ENCODE assay signal across 1 cellular context in genomic region chr19:44807652-44808462, GRCh38.
TF ChIP-seq lines count a peak whose summit lies in the region.

No MANE protein-coding gene starts in this region.

TF ChIP-seq in HepG2, 621 proteins besides CTCF, POLR2A, EP300 and RAD21 (continued from another document and continues in another):
- TF ChIP-seq, protein P1, sequence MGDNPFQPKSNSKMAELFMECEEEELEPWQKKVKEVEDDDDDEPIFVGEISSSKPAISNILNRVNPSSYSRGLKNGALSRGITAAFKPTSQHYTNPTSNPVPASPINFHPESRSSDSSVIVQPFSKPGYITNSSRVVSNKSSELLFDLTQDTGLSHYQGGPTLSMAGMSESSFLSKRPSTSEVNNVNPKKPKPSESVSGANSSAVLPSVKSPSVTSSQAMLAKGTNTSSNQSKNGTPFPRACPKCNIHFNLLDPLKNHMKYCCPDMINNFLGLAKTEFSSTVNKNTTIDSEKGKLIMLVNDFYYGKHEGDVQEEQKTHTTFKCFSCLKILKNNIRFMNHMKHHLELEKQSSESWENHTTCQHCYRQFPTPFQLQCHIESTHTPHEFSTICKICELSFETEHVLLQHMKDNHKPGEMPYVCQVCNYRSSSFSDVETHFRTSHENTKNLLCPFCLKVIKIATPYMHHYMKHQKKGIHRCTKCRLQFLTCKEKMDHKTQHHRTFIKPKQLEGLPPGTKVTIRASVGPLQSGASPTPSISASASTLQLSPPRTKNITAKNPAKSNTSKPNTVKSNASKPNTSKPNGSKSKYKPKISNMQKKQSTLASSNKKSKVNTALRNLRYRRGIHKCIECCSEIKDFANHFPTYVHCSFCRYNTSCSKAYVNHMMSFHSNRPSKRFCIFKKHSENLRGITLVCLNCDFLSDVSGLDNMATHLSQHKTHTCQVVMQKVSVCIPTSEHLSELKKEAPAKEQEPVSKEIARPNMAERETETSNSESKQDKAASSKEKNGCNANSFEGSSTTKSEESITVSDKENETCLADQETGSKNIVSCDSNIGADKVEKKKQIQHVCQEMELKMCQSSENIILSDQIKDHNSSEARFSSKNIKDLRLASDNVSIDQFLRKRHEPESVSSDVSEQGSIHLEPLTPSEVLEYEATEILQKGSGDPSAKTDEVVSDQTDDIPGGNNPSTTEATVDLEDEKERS (CRISPR knock-in tag; IDR thresholded peaks at IDR 0.05): peak; percentile 42; the same call in 1 of the 2 replicates
- peak; percentile 59; the same call in 1 of the 2 replicates for TF ChIP-seq BORCS8-MEF2B (CRISPR knock-in tag; IDR thresholded peaks at IDR 0.05)
- peak; percentile 25; the same call in 1 of the 2 replicates for TF ChIP-seq KAT8 (CRISPR knock-in tag; IDR thresholded peaks at IDR 0.05)
- TF ChIP-seq, protein P2, sequence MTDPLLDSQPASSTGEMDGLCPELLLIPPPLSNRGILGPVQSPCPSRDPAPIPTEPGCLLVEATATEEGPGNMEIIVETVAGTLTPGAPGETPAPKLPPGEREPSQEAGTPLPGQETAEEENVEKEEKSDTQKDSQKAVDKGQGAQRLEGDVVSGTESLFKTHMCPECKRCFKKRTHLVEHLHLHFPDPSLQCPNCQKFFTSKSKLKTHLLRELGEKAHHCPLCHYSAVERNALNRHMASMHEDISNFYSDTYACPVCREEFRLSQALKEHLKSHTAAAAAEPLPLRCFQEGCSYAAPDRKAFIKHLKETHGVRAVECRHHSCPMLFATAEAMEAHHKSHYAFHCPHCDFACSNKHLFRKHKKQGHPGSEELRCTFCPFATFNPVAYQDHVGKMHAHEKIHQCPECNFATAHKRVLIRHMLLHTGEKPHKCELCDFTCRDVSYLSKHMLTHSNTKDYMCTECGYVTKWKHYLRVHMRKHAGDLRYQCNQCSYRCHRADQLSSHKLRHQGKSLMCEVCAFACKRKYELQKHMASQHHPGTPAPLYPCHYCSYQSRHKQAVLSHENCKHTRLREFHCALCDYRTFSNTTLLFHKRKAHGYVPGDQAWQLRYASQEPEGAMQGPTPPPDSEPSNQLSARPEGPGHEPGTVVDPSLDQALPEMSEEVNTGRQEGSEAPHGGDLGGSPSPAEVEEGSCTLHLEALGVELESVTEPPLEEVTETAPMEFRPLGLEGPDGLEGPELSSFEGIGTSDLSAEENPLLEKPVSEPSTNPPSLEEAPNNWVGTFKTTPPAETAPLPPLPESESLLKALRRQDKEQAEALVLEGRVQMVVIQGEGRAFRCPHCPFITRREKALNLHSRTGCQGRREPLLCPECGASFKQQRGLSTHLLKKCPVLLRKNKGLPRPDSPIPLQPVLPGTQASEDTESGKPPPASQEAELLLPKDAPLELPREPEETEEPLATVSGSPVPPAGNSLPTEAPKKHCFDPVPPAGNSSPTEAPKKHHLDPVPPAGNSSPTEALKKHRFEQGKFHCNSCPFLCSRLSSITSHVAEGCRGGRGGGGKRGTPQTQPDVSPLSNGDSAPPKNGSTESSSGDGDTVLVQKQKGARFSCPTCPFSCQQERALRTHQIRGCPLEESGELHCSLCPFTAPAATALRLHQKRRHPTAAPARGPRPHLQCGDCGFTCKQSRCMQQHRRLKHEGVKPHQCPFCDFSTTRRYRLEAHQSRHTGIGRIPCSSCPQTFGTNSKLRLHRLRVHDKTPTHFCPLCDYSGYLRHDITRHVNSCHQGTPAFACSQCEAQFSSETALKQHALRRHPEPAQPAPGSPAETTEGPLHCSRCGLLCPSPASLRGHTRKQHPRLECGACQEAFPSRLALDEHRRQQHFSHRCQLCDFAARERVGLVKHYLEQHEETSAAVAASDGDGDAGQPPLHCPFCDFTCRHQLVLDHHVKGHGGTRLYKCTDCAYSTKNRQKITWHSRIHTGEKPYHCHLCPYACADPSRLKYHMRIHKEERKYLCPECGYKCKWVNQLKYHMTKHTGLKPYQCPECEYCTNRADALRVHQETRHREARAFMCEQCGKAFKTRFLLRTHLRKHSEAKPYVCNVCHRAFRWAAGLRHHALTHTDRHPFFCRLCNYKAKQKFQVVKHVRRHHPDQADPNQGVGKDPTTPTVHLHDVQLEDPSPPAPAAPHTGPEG (CRISPR knock-in tag; IDR thresholded peaks at IDR 0.05): no peak
- peak; percentile 70; the same call in 1 of the 3 replicates for TF ChIP-seq MXI1 (IDR thresholded peaks at IDR 0.05; ENCODE audit: borderline replicate concordance, low read depth, low read length)
- TF ChIP-seq ZNF543 (CRISPR knock-in tag; IDR thresholded peaks at IDR 0.05): no peak
- no peak for TF ChIP-seq ZSCAN20 (CRISPR knock-in tag; IDR thresholded peaks at IDR 0.05; ENCODE audit: borderline replicate concordance)
- TF ChIP-seq ZNF143 (CRISPR knock-in tag; IDR thresholded peaks at IDR 0.05): no peak
- TF ChIP-seq, protein P3, sequence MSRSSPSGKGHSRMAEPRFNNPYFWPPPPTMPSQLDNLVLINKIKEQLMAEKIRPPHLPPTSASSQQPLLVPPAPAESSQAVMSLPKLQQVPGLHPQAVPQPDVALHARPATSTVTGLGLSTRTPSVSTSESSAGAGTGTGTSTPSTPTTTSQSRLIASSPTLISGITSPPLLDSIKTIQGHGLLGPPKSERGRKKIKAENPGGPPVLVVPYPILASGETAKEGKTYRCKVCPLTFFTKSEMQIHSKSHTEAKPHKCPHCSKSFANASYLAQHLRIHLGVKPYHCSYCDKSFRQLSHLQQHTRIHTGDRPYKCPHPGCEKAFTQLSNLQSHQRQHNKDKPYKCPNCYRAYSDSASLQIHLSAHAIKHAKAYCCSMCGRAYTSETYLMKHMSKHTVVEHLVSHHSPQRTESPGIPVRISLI (CRISPR knock-in tag; IDR thresholded peaks at IDR 0.05; ENCODE audit: borderline replicate concordance): peak; percentile 64; the same call in 1 of the 2 replicates
- TF ChIP-seq ZSCAN25 (CRISPR knock-in tag; IDR thresholded peaks at IDR 0.05): peak; percentile 80
- TF ChIP-seq ZNF207 (IDR thresholded peaks at IDR 0.05; ENCODE audit: borderline replicate concordance): no peak
- TF ChIP-seq, protein P4, sequence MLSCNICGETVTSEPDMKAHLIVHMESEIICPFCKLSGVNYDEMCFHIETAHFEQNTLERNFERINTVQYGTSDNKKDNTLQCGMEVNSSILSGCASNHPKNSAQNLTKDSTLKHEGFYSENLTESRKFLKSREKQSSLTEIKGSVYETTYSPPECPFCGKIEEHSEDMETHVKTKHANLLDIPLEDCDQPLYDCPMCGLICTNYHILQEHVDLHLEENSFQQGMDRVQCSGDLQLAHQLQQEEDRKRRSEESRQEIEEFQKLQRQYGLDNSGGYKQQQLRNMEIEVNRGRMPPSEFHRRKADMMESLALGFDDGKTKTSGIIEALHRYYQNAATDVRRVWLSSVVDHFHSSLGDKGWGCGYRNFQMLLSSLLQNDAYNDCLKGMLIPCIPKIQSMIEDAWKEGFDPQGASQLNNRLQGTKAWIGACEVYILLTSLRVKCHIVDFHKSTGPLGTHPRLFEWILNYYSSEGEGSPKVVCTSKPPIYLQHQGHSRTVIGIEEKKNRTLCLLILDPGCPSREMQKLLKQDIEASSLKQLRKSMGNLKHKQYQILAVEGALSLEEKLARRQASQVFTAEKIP (CRISPR knock-in tag; IDR thresholded peaks at IDR 0.05; ENCODE audit: borderline replicate concordance): no peak
- no peak for TF ChIP-seq ATAD3A (CRISPR knock-in tag; IDR thresholded peaks at IDR 0.05)
- TF ChIP-seq GATAD2A (CRISPR knock-in tag; IDR thresholded peaks at IDR 0.05): peak; percentile 28; the same call in 1 of the 2 replicates
- TF ChIP-seq SETDB1 (CRISPR knock-in tag; IDR thresholded peaks at IDR 0.05; ENCODE audit: borderline replicate concordance): no peak
- peak; percentile 52 for TF ChIP-seq MED1 (CRISPR knock-in tag; IDR thresholded peaks at IDR 0.05)
- TF ChIP-seq POLR2AphosphoS2 (IDR thresholded peaks at IDR 0.05; ENCODE audit: low read depth, low read length): no peak
- no peak for TF ChIP-seq NFATC3 (CRISPR knock-in tag; IDR thresholded peaks at IDR 0.05)
- TF ChIP-seq SIN3A (IDR thresholded peaks at IDR 0.05; ENCODE audit: borderline replicate concordance, low read depth, low read length): no peak
- no peak for TF ChIP-seq ZNF766 (CRISPR knock-in tag; IDR thresholded peaks at IDR 0.05; ENCODE audit: borderline replicate concordance)
- TF ChIP-seq ZNF484 (CRISPR knock-in tag; IDR thresholded peaks at IDR 0.05; ENCODE audit: borderline replicate concordance, low read depth): no peak
- TF ChIP-seq FOSL1 (CRISPR knock-in tag; IDR thresholded peaks at IDR 0.05; ENCODE audit: borderline replicate concordance): no peak
- TF ChIP-seq, protein P5, sequence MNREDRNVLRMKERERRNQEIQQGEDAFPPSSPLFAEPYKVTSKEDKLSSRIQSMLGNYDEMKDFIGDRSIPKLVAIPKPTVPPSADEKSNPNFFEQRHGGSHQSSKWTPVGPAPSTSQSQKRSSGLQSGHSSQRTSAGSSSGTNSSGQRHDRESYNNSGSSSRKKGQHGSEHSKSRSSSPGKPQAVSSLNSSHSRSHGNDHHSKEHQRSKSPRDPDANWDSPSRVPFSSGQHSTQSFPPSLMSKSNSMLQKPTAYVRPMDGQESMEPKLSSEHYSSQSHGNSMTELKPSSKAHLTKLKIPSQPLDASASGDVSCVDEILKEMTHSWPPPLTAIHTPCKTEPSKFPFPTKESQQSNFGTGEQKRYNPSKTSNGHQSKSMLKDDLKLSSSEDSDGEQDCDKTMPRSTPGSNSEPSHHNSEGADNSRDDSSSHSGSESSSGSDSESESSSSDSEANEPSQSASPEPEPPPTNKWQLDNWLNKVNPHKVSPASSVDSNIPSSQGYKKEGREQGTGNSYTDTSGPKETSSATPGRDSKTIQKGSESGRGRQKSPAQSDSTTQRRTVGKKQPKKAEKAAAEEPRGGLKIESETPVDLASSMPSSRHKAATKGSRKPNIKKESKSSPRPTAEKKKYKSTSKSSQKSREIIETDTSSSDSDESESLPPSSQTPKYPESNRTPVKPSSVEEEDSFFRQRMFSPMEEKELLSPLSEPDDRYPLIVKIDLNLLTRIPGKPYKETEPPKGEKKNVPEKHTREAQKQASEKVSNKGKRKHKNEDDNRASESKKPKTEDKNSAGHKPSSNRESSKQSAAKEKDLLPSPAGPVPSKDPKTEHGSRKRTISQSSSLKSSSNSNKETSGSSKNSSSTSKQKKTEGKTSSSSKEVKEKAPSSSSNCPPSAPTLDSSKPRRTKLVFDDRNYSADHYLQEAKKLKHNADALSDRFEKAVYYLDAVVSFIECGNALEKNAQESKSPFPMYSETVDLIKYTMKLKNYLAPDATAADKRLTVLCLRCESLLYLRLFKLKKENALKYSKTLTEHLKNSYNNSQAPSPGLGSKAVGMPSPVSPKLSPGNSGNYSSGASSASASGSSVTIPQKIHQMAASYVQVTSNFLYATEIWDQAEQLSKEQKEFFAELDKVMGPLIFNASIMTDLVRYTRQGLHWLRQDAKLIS (CRISPR knock-in tag; IDR thresholded peaks at IDR 0.05): no peak
- TF ChIP-seq, protein P6, sequence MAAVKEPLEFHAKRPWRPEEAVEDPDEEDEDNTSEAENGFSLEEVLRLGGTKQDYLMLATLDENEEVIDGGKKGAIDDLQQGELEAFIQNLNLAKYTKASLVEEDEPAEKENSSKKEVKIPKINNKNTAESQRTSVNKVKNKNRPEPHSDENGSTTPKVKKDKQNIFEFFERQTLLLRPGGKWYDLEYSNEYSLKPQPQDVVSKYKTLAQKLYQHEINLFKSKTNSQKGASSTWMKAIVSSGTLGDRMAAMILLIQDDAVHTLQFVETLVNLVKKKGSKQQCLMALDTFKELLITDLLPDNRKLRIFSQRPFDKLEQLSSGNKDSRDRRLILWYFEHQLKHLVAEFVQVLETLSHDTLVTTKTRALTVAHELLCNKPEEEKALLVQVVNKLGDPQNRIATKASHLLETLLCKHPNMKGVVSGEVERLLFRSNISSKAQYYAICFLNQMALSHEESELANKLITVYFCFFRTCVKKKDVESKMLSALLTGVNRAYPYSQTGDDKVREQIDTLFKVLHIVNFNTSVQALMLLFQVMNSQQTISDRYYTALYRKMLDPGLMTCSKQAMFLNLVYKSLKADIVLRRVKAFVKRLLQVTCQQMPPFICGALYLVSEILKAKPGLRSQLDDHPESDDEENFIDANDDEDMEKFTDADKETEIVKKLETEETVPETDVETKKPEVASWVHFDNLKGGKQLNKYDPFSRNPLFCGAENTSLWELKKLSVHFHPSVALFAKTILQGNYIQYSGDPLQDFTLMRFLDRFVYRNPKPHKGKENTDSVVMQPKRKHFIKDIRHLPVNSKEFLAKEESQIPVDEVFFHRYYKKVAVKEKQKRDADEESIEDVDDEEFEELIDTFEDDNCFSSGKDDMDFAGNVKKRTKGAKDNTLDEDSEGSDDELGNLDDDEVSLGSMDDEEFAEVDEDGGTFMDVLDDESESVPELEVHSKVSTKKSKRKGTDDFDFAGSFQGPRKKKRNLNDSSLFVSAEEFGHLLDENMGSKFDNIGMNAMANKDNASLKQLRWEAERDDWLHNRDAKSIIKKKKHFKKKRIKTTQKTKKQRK (IDR thresholded peaks at IDR 0.05; ENCODE audit: low read length): no peak
- peak; percentile 60 for TF ChIP-seq SP4 (CRISPR knock-in tag; IDR thresholded peaks at IDR 0.05)
- no peak for TF ChIP-seq PLSCR1 (CRISPR knock-in tag; IDR thresholded peaks at IDR 0.05; ENCODE audit: borderline replicate concordance)
- TF ChIP-seq, protein P7, sequence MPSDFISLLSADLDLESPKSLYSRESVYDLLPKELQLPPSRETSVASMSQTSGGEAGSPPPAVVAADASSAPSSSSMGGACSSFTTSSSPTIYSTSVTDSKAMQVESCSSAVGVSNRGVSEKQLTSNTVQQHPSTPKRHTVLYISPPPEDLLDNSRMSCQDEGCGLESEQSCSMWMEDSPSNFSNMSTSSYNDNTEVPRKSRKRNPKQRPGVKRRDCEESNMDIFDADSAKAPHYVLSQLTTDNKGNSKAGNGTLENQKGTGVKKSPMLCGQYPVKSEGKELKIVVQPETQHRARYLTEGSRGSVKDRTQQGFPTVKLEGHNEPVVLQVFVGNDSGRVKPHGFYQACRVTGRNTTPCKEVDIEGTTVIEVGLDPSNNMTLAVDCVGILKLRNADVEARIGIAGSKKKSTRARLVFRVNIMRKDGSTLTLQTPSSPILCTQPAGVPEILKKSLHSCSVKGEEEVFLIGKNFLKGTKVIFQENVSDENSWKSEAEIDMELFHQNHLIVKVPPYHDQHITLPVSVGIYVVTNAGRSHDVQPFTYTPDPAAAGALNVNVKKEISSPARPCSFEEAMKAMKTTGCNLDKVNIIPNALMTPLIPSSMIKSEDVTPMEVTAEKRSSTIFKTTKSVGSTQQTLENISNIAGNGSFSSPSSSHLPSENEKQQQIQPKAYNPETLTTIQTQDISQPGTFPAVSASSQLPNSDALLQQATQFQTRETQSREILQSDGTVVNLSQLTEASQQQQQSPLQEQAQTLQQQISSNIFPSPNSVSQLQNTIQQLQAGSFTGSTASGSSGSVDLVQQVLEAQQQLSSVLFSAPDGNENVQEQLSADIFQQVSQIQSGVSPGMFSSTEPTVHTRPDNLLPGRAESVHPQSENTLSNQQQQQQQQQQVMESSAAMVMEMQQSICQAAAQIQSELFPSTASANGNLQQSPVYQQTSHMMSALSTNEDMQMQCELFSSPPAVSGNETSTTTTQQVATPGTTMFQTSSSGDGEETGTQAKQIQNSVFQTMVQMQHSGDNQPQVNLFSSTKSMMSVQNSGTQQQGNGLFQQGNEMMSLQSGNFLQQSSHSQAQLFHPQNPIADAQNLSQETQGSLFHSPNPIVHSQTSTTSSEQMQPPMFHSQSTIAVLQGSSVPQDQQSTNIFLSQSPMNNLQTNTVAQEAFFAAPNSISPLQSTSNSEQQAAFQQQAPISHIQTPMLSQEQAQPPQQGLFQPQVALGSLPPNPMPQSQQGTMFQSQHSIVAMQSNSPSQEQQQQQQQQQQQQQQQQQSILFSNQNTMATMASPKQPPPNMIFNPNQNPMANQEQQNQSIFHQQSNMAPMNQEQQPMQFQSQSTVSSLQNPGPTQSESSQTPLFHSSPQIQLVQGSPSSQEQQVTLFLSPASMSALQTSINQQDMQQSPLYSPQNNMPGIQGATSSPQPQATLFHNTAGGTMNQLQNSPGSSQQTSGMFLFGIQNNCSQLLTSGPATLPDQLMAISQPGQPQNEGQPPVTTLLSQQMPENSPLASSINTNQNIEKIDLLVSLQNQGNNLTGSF (CRISPR knock-in tag; IDR thresholded peaks at IDR 0.05): no peak
- no peak for TF ChIP-seq NR3C1 (CRISPR knock-in tag; IDR thresholded peaks at IDR 0.05)
